Comparison of ENCODE assay signal across 15 cellular contexts in the genomic region with DNA sequence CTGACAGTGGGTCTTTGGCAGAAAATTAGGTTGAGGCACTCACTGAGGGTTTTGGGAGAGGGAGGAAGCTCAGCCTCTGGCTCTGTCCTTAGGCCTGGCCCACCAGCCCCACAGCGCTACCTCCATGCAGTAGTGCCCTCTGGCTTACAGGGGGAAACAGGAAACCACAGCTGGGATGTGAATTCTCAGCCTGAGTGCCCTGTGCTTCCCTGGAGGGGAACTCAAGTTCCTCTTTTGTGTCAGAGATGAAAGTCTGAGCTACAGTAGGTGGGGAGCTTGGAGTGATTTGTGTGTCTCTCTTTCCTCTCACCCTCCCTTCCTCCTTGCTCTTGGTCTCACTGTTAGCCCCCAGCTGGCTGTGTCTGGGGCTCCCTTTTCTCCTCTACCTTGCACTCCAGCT. TPM values are rescaled to one million over a fixed set of nuclear protein-coding genes. Genes with fewer than 3 reads are reported as not detected.
DNase-seq lines count a peak whose midpoint lies in the region; ATAC-seq lines count a peak whose summit lies in the region.
"Had no signal": no experiment of that assay in that cellular context is flagged by ENCODE, and none has a peak within 500 bp of the region (broad histone marks: within the 10 kb centered on the region; RNA-seq: fewer than 3 reads in every experiment).

No MANE protein-coding gene starts in this region.

- H3K9me3 ChIP-seq in T-helper 17 cell (ENCODE audit: control insufficient read depth, low read length, poor library complexity, severe bottlenecking) (no peaks in the 10 kb centered on the region), aorta (ENCODE audit: control insufficient read depth, low read length) (no peaks in the 10 kb centered on the region)

- no peaks in the 10 kb centered on the region for H3K36me3 ChIP-seq in aorta (ENCODE audit: control insufficient read depth in 1 of 2, insufficient read depth in 2 of 2, low read length in 1 of 2)
- H3K36me3 ChIP-seq: cardiac muscle cell had no signal

- no peak overlapping the region for H3K27ac Mint-ChIP-seq in T-helper 17 cell

- DNase-seq in GF-D8 (lab: John Stamatoyannopoulos, UW) (peak; percentile 49), T-helper 17 cell (no peak), left kidney (ENCODE audit: low read depth, low spot score) (peak; percentile 52), NCI-H1048 (lab: John Stamatoyannopoulos, UW) (no peak), aorta (no peak), RKO (ENCODE audit: low spot score) (no peak)
- DNase-seq: left ventricle myocardium superior, substantia nigra had no signal

- peaks cover 9% of the 10 kb centered on the region for H3K36me3 Mint-ChIP-seq in T-helper 17 cell (ENCODE audit: low read depth)
- H3K36me3 Mint-ChIP-seq: activated naive CD4-positive, alpha-beta T cell treated with anti-CD3 and anti-CD28 coated beads, Interleukin-2, amount 50 U/mL, for 72 hours had no signal

- no peaks in the 10 kb centered on the region for H3K4me1 ChIP-seq in aorta (ENCODE audit: control insufficient read depth in 1 of 2, insufficient read depth in 2 of 2, low read length in 2 of 2)

- H3K27me3 Mint-ChIP-seq in T-helper 17 cell = peaks cover 80% of the 10 kb centered on the region

- H3K27me3 ChIP-seq in aorta (ENCODE audit: control insufficient read depth in 1 of 2, insufficient read depth in 2 of 2, low read length in 1 of 2) = no peaks in the 10 kb centered on the region
- H3K27me3 ChIP-seq: cardiac muscle cell had no signal

- no peak overlapping the region for H3K4me3 ChIP-seq in aorta (ENCODE audit: low read length in 2 of 2)
- H3K4me3 ChIP-seq: cardiac muscle cell had no signal

- no peak overlapping the region for H3K27ac ChIP-seq in aorta (ENCODE audit: low read depth in 1 of 2, low read length in 2 of 2)
- H3K27ac ChIP-seq: C4-2B, cardiac muscle cell, RWPE1 had no signal

- intact Hi-C loops in aorta (cut with DNase I) = no loop called here

- H3K4me1 Mint-ChIP-seq in T-helper 17 cell = no peaks in the 10 kb centered on the region

- ATAC-seq in HG02610 (IDR thresholded peaks at IDR 0.05; ENCODE audit: unreplicated experiment) (peak; percentile 55), T-helper 17 cell (no peak), HG03045 (IDR thresholded peaks at IDR 0.05; ENCODE audit: unreplicated experiment) (no peak), aorta (ENCODE audit: low FRiP score) (no peak)
- ATAC-seq: activated naive CD4-positive, alpha-beta T cell treated with anti-CD3 and anti-CD28 coated beads, Interleukin-2, amount 50 U/mL, for 72 hours; left ventricle myocardium superior had no signal

- 29 to 44% methylated on average over 1 of the region's 1 CpG for WGBS in aorta, 2 donors

- peak overlapping the region; percentile 57 for H3K4me3 Mint-ChIP-seq in T-helper 17 cell

RNA-seq across cellular contexts. Expression of a gene that starts 48.2 kb away (rescaled TPM):
- total RNA-seq in T-helper 17 cell (10 to 100 TPM; 56.9 to 65.0 TPM), aorta (10 to 100 TPM; 46.9 to 68.7 TPM)
- polyA plus RNA-seq in aorta = 10 to 100 TPM; 35.2 to 36.4 TPM

RNA-seq across cellular contexts. Expression of a gene that starts 54.8 kb away (rescaled TPM):
- not detected for total RNA-seq in T-helper 17 cell
- 1 to 10 TPM in 1 of 2 donors, not detected in 1; 2.6 TPM for total RNA-seq in aorta
- under 1 TPM in 1 of 2 donors, not detected in 1; 0.38 TPM for polyA plus RNA-seq in aorta
- total RNA-seq: M059J had no signal

Comparison
In these comparisons a context has a peak if more than half of its experiments do, and no peak if none do; other contexts are left out.
1. DNase-seq: peak in GF-D8 (single experiment) and left kidney (single experiment); none in T-helper 17 cell (0 of 3), NCI-H1048 (single experiment), aorta (0 of 2) and RKO (single experiment).